ENCODE assay signal across 1 cellular context in the genomic region with DNA sequence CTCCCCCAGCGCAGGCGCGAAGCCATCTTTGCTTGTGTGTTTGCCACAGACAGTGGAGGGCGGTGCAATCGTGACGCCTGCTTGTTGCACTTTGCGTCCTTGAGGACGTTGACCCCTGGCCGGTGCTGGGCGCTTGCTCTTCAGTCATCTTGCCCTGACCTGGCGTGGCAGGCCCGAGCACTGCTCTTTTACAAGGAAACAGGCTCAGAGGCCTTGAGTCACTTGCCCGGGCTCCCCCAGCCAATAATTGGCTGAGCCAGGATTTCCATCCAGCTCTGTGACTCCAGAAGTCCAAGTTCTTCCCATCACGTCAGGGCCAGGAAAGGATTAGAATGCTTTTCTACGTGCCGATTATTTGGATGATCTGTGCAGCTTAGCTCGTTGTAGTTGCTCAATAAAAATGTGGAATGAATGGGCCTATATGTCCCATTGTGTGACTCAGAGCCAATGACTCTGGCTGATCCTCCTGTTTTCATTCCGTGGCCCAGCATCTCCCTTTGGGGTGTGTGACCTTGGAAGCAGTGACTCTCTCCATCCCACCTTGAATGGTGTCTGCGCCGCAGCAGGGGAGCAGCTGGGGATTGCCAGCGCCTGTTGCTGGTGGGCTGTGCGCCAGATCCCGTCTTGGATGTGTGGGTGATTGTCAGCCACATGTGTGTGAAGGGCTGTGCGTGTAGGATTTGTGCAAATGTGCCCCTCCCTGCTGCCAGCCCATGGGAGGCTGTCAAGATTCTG.
TF ChIP-seq lines count a peak whose summit lies in the region.

No MANE protein-coding gene starts in this region.

TF ChIP-seq in HepG2, 621 proteins besides CTCF, POLR2A, EP300 and RAD21 (continued from another document and continues in another):
- TF ChIP-seq, protein P1, sequence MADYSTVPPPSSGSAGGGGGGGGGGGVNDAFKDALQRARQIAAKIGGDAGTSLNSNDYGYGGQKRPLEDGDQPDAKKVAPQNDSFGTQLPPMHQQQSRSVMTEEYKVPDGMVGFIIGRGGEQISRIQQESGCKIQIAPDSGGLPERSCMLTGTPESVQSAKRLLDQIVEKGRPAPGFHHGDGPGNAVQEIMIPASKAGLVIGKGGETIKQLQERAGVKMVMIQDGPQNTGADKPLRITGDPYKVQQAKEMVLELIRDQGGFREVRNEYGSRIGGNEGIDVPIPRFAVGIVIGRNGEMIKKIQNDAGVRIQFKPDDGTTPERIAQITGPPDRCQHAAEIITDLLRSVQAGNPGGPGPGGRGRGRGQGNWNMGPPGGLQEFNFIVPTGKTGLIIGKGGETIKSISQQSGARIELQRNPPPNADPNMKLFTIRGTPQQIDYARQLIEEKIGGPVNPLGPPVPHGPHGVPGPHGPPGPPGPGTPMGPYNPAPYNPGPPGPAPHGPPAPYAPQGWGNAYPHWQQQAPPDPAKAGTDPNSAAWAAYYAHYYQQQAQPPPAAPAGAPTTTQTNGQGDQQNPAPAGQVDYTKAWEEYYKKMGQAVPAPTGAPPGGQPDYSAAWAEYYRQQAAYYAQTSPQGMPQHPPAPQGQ (CRISPR knock-in tag; IDR thresholded peaks at IDR 0.05; ENCODE audit: borderline replicate concordance), result no peak
- TF ChIP-seq ZFP36 (IDR thresholded peaks at IDR 0.05; ENCODE audit: borderline replicate concordance, low read depth, low read length, partially characterized antibody) (no peak), TRIM24 (CRISPR knock-in tag; IDR thresholded peaks at IDR 0.05) (peak; percentile 86), ZNF30 (CRISPR knock-in tag; IDR thresholded peaks at IDR 0.05) (no peak), NR0B2 (CRISPR knock-in tag; IDR thresholded peaks at IDR 0.05) (no peak; the same call in 1 of the 2 replicates), ZNF740 (CRISPR knock-in tag; IDR thresholded peaks at IDR 0.05) (peak; percentile 68; the same call in 1 of the 2 replicates), TARDBP (CRISPR knock-in tag; IDR thresholded peaks at IDR 0.05) (peak; percentile 93), ZNF749 (CRISPR knock-in tag; IDR thresholded peaks at IDR 0.05; ENCODE audit: borderline replicate concordance) (peak; percentile 79; the same call in 1 of the 2 replicates), HMG20A (CRISPR knock-in tag; IDR thresholded peaks at IDR 0.05; ENCODE audit: borderline replicate concordance) (peak; percentile 64), IKZF1 (IDR thresholded peaks at IDR 0.05) (no peak), ISX (CRISPR knock-in tag; conservative IDR thresholded peaks at IDR 0.05) (no peak), ZNF557 (CRISPR knock-in tag; IDR thresholded peaks at IDR 0.05) (no peak), HDAC2 (CRISPR knock-in tag; IDR thresholded peaks at IDR 0.05) (peak; percentile 91), ZBTB38 (CRISPR knock-in tag; IDR thresholded peaks at IDR 0.05) (peak; percentile 96), MZF1 (CRISPR knock-in tag; IDR thresholded peaks at IDR 0.05; ENCODE audit: borderline replicate concordance) (no peak), MXD3 (CRISPR knock-in tag; IDR thresholded peaks at IDR 0.05) (no peak; the same call in 1 of the 2 replicates), ZNF678 (CRISPR knock-in tag; IDR thresholded peaks at IDR 0.05) (no peak), NBN (conservative IDR thresholded peaks at IDR 0.05) (no peak), JDP2 (CRISPR knock-in tag; IDR thresholded peaks at IDR 0.05; ENCODE audit: borderline replicate concordance) (no peak), ZBTB3 (CRISPR knock-in tag; IDR thresholded peaks at IDR 0.05; ENCODE audit: borderline replicate concordance, low read depth) (peak; percentile 59; the same call in 1 of the 2 replicates), ZNF33A (CRISPR knock-in tag; IDR thresholded peaks at IDR 0.05; ENCODE audit: borderline replicate concordance) (no peak), IRF2 (CRISPR knock-in tag; IDR thresholded peaks at IDR 0.05) (peak; percentile 95), ZNF552 (CRISPR knock-in tag; IDR thresholded peaks at IDR 0.05; ENCODE audit: borderline replicate concordance) (no peak), SSRP1 (CRISPR knock-in tag; IDR thresholded peaks at IDR 0.05) (peak; percentile 76; the same call in 1 of the 2 replicates), NFRKB (IDR thresholded peaks at IDR 0.05) (no peak), FOXM1 (CRISPR knock-in tag; IDR thresholded peaks at IDR 0.05) (no peak), NKX3-1 (CRISPR knock-in tag; IDR thresholded peaks at IDR 0.05) (no peak), HNF1A (IDR thresholded peaks at IDR 0.05; ENCODE audit: low read depth) (peak; percentile 44), HNF1A (CRISPR knock-in tag; IDR thresholded peaks at IDR 0.05; ENCODE audit: borderline replicate concordance) (peak; percentile 83), TCF7L2 (IDR thresholded peaks at IDR 0.05; ENCODE audit: low read depth, low read length) (no peak), ZFY (CRISPR knock-in tag; IDR thresholded peaks at IDR 0.05) (peak; percentile 81), ZNF720 (CRISPR knock-in tag; IDR thresholded peaks at IDR 0.05) (no peak), ZNF850 (CRISPR knock-in tag; conservative IDR thresholded peaks at IDR 0.05) (no peak), ZNF143 (CRISPR knock-in tag; IDR thresholded peaks at IDR 0.05) (no peak; the same call in 1 of the 2 replicates), KMT2B (CRISPR knock-in tag; IDR thresholded peaks at IDR 0.05) (peak; percentile 57), ZNF232 (CRISPR knock-in tag; IDR thresholded peaks at IDR 0.05; ENCODE audit: borderline replicate concordance) (no peak; the same call in 1 of the 2 replicates), JUND (CRISPR knock-in tag; IDR thresholded peaks at IDR 0.05) (no peak), TCF7 (IDR thresholded peaks at IDR 0.05; ENCODE audit: low read depth) (no peak), RFXANK (CRISPR knock-in tag; IDR thresholded peaks at IDR 0.05) (no peak), SETDB1 (CRISPR knock-in tag; IDR thresholded peaks at IDR 0.05; ENCODE audit: borderline replicate concordance) (no peak), TFDP1 (CRISPR knock-in tag; IDR thresholded peaks at IDR 0.05; ENCODE audit: borderline replicate concordance) (peak; percentile 62; the same call in 1 of the 2 replicates), KAT2B (IDR thresholded peaks at IDR 0.05; ENCODE audit: borderline replicate concordance, low read depth, low read length) (no peak), CBFB (CRISPR knock-in tag; IDR thresholded peaks at IDR 0.05) (no peak), RFXAP (CRISPR knock-in tag; IDR thresholded peaks at IDR 0.05; ENCODE audit: borderline replicate concordance) (no peak; the same call in 1 of the 2 replicates), SMAD1 (CRISPR knock-in tag; IDR thresholded peaks at IDR 0.05; ENCODE audit: borderline replicate concordance, low read depth) (0 out of 2 replicates have a peak, but pooled peaks have one; percentile 8), FOXO1 (CRISPR knock-in tag; IDR thresholded peaks at IDR 0.05) (peak; percentile 94), ZBTB1 (CRISPR knock-in tag; IDR thresholded peaks at IDR 0.05; ENCODE audit: borderline replicate concordance) (no peak), ZNF333 (CRISPR knock-in tag; IDR thresholded peaks at IDR 0.05; ENCODE audit: borderline replicate concordance) (no peak), ZNF33B (CRISPR knock-in tag; IDR thresholded peaks at IDR 0.05) (no peak)
- TF ChIP-seq, protein P2, sequence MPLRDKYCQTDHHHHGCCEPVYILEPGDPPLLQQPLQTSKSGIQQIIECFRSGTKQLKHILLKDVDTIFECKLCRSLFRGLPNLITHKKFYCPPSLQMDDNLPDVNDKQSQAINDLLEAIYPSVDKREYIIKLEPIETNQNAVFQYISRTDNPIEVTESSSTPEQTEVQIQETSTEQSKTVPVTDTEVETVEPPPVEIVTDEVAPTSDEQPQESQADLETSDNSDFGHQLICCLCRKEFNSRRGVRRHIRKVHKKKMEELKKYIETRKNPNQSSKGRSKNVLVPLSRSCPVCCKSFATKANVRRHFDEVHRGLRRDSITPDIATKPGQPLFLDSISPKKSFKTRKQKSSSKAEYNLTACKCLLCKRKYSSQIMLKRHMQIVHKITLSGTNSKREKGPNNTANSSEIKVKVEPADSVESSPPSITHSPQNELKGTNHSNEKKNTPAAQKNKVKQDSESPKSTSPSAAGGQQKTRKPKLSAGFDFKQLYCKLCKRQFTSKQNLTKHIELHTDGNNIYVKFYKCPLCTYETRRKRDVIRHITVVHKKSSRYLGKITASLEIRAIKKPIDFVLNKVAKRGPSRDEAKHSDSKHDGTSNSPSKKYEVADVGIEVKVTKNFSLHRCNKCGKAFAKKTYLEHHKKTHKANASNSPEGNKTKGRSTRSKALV (CRISPR knock-in tag; IDR thresholded peaks at IDR 0.05), result no peak
- TF ChIP-seq, protein P3, sequence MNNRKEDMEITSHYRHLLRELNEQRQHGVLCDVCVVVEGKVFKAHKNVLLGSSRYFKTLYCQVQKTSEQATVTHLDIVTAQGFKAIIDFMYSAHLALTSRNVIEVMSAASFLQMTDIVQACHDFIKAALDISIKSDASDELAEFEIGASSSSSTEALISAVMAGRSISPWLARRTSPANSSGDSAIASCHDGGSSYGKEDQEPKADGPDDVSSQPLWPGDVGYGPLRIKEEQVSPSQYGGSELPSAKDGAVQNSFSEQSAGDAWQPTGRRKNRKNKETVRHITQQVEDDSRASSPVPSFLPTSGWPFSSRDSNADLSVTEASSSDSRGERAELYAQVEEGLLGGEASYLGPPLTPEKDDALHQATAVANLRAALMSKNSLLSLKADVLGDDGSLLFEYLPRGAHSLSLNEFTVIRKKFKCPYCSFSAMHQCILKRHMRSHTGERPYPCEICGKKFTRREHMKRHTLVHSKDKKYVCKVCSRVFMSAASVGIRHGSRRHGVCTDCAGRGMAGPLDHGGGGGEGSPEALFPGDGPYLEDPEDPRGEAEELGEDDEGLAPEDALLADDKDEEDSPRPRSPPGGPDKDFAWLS (CRISPR knock-in tag; IDR thresholded peaks at IDR 0.05; ENCODE audit: borderline replicate concordance), result peak; percentile 58; the same call in 1 of the 2 replicates
- TF ChIP-seq, protein P4, sequence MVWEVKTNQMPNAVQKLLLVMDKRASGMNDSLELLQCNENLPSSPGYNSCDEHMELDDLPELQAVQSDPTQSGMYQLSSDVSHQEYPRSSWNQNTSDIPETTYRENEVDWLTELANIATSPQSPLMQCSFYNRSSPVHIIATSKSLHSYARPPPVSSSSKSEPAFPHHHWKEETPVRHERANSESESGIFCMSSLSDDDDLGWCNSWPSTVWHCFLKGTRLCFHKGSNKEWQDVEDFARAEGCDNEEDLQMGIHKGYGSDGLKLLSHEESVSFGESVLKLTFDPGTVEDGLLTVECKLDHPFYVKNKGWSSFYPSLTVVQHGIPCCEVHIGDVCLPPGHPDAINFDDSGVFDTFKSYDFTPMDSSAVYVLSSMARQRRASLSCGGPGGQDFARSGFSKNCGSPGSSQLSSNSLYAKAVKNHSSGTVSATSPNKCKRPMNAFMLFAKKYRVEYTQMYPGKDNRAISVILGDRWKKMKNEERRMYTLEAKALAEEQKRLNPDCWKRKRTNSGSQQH (CRISPR knock-in tag; IDR thresholded peaks at IDR 0.05; ENCODE audit: low read depth), result peak; percentile 67; the same call in 1 of the 2 replicates
